Comparison of ENCODE assay signal across 7 cellular contexts in the genomic region with DNA sequence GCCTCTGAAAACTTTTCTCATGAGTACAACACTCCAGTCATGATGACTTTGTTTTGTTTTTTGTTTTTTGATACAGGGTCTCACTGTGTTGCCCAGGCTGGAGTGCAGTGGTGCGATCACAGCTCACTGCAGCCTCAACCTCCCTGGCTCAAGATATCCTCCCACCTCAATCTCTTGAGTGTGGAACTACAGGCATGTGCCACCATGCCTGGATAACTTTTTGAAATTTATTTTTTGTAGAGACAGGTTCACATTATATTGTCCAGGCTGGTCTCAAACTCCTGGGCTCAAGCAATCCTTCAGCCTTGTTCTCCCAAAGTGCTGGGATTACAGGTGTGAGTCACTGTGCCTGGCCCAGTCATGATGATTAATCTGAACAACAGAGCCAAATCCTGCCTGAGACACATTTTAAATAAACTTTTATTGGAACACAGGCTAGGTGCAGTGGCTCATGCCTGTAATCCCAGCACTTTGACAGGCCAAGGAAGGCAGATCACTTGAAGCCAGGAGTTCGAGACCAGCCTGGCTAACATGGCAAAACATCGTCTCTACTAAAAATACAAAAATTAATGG. TPM values are rescaled to one million over a fixed set of nuclear protein-coding genes. Genes with fewer than 3 reads are reported as not detected.
DNase-seq lines count a peak whose midpoint lies in the region; ATAC-seq, FAIRE-seq and TF ChIP-seq lines count a peak whose summit lies in the region.
"Not testable (repeated sequence)": the region's sequence is repeated elsewhere in the genome, so short reads cannot be mapped to it uniquely, and the experiment has no call there.

No MANE protein-coding gene starts in this region.

- not testable (repeated sequence) for H3K27me3 ChIP-seq in dorsolateral prefrontal cortex, gastroesophageal sphincter, pancreas

- not testable (repeated sequence) for FAIRE-seq in pancreas (lab: Jason Lieb, UNC)

- not testable (repeated sequence) for TF ChIP-seq CTCF in dorsolateral prefrontal cortex (IDR thresholded peaks at IDR 0.05 in 54 of 56, conservative IDR thresholded peaks at IDR 0.05 in 2 of 56; ENCODE audit: low read depth in 1 of 56, partially characterized antibody in 56 of 56); gastroesophageal sphincter (IDR thresholded peaks at IDR 0.05); pancreas (IDR thresholded peaks at IDR 0.05)

- not testable (repeated sequence) for ATAC-seq in gastroesophageal sphincter
- peak; percentile 63 to 72 (median 64) for ATAC-seq in pancreas

- H3K4me3 ChIP-seq in dorsolateral prefrontal cortex, result peak overlapping the region in 12 of 59 donors; percentile 1 to 26 (median 14)
- not testable (repeated sequence) for H3K4me3 ChIP-seq in gastroesophageal sphincter, pancreas

- DNase-seq in Daoy (ENCODE audit: low read depth) (peak; percentile 78), HT1080 (ENCODE audit: low read depth) (peak; percentile 88), RKO (ENCODE audit: low spot score) (peak; percentile 91), astrocyte of the hippocampus (ENCODE audit: low read depth, low spot score) (peak; percentile 19), pancreas (peak in 1 of 6 donors; percentile 32)
- DNase-seq in dorsolateral prefrontal cortex, result not testable (repeated sequence)

- TF ChIP-seq EP300 in gastroesophageal sphincter (IDR thresholded peaks at IDR 0.05), result not testable (repeated sequence)

- H3K4me1 ChIP-seq in gastroesophageal sphincter (peaks cover 0 to 25% (median 0%) of the 10 kb centered on the region in 3 donors), pancreas (peaks cover 18 to 19% (median 19%) of the 10 kb centered on the region in 3 donors)

- H3K9me3 ChIP-seq in gastroesophageal sphincter, pancreas: not testable (repeated sequence)

- peak overlapping the region in 58 of 59 donors; percentile 21 to 97 (median 84) for H3K27ac ChIP-seq in dorsolateral prefrontal cortex
- peak overlapping the region in 3 of 4 donors; percentile 21 to 23 (median 22) for H3K27ac ChIP-seq in gastroesophageal sphincter
- H3K27ac ChIP-seq in pancreas, result peak overlapping the region in 1 of 4 donors; percentile 20

- not testable (repeated sequence) for TF ChIP-seq POLR2A in gastroesophageal sphincter (IDR thresholded peaks at IDR 0.05)

- 76% methylated on average over 3 of the region's 3 CpGs for WGBS in gastroesophageal sphincter (ENCODE audit: low coverage in 1 of 2), 2 donors
- 94 to 95% methylated on average over 3 of the region's 3 CpGs for WGBS in pancreas, 2 donors

- intact Hi-C loops in dorsolateral prefrontal cortex (cut with DNase I), result loop anchor here in 1 of 2 donors (10.0 kb wide), 1 partner anchor 296 kb away; a partner anchor contains a TSS
- intact Hi-C loops in pancreas (cut with DNase I), result loop anchor here in 1 of 3 donors (10.0 kb wide), 1 partner anchor 76 kb away; no protein-coding TSS in a partner anchor

- H3K36me3 ChIP-seq in gastroesophageal sphincter, pancreas: not testable (repeated sequence)

RNA-seq across cellular contexts. Expression of a gene that starts 49.0 kb away (rescaled TPM):
- total RNA-seq in Daoy (2014; rRNA removed; shearing (Covaris generic)), result 34.0 and 35.8 TPM in 2 replicates
- 52.9 and 65.3 TPM in 2 replicates for total RNA-seq in HT1080 (2014; rRNA removed; shearing (Covaris generic))
- polyA plus RNA-seq in HT1080 (2015; cell fraction: cytosol; rRNA removed), result 29.7 and 32.5 TPM in 2 replicates
- 62.1 and 70.5 TPM in 2 replicates for polyA plus RNA-seq in HT1080 (2015; cell fraction: nucleus; rRNA removed)
- 100 to 1,000 TPM in 7 of 120 experiments, 10 to 100 TPM in 113; 45.9 to 132 (median 71.9) TPM for total RNA-seq in dorsolateral prefrontal cortex
- 10 to 100 TPM; 41.6 to 77.2 (median 43.2) TPM for total RNA-seq in gastroesophageal sphincter
- total RNA-seq in pancreas, result 10 to 100 TPM; 14.8 to 29.4 (median 21.6) TPM
- 10 to 100 TPM; 20.5 to 37.1 TPM for polyA plus RNA-seq in pancreas
